Comparison of ENCODE assay signal across 8 cellular contexts in the genomic region with DNA sequence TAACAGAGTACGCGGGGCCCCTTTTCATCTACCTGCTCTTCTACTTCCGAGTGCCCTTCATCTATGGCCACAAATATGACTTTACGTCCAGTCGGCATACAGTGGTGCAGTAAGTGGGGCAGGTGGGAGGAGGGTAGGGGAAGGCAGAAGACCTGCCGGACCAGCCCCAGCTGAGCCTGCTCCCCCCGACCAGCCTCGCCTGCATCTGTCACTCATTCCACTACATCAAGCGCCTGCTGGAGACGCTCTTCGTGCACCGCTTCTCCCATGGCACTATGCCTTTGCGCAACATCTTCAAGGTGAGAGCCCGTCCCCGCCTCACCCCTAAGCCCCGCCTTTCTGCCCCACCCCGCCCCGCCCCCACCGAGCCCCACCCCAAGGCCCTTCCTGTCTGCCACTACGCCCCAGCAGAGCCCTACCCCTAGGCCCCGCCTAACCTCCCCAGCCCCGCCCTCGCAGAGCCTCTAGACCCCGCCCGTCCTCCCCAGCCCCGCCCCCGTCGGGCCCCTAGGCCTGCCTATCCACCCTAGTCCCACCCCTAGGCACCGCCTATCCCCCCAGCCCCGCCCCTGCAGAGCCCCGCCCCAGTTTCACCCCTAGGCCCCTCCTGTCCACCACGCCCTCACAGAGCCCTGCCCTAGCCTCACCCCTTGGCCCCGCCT. TPM values are rescaled to one million over a fixed set of nuclear protein-coding genes. Genes with fewer than 3 reads are reported as not detected.
A peak's percentile ranks its signal among the peaks of the same experiment; 100 is the strongest.
DNase-seq lines count a peak whose midpoint lies in the region; ATAC-seq and TF ChIP-seq lines count a peak whose summit lies in the region.

No MANE protein-coding gene starts in this region.

- peak; percentile 16 for DNase-seq in CD1c-positive myeloid dendritic cell (ENCODE audit: extremely low spot score)
- DNase-seq in left lobe of liver (ENCODE audit: low spot score): no peak
- no peak for DNase-seq in MV-4-11 (lab: John Stamatoyannopoulos, UW)
- DNase-seq in COR-L47 (lab: John Stamatoyannopoulos, UW): no peak
- no peak for DNase-seq in NCI-H1092 treated with DMSO at 0.1 percent for 48 hours (lab: John Stamatoyannopoulos, UW)

- no peak for TF ChIP-seq RAD21 in Ishikawa (IDR thresholded peaks at IDR 0.05; ENCODE audit: low read depth)

- peak; percentile 83 for ATAC-seq in activated T-helper 17 cell treated with anti-CD3 and anti-CD28 coated beads, Interleukin-2, amount 50 U/mL, for 72 hours (replicated peaks)
- ATAC-seq in left lobe of liver (peak; percentile 7), HG03439 (IDR thresholded peaks at IDR 0.05; ENCODE audit: unreplicated experiment) (no peak)

- H3K36me3 Mint-ChIP-seq in activated T-helper 17 cell treated with anti-CD3 and anti-CD28 coated beads, Interleukin-2, amount 50 U/mL, for 72 hours (ENCODE audit: low read depth): peaks cover 33% of the 10 kb centered on the region

- TF ChIP-seq EP300 in Ishikawa (IDR thresholded peaks at IDR 0.05; ENCODE audit: borderline replicate concordance): no peak

- no peaks in the 10 kb centered on the region for H3K27me3 Mint-ChIP-seq in activated T-helper 17 cell treated with anti-CD3 and anti-CD28 coated beads, Interleukin-2, amount 50 U/mL, for 72 hours

- peak overlapping the region; percentile 65 for H3K27ac Mint-ChIP-seq in activated T-helper 17 cell treated with anti-CD3 and anti-CD28 coated beads, Interleukin-2, amount 50 U/mL, for 72 hours

- no peak overlapping the region for H3K4me3 Mint-ChIP-seq in activated T-helper 17 cell treated with anti-CD3 and anti-CD28 coated beads, Interleukin-2, amount 50 U/mL, for 72 hours

- no peaks in the 10 kb centered on the region for H3K9me3 Mint-ChIP-seq in activated T-helper 17 cell treated with anti-CD3 and anti-CD28 coated beads, Interleukin-2, amount 50 U/mL, for 72 hours

- peaks cover 5% of the 10 kb centered on the region for H3K4me1 Mint-ChIP-seq in activated T-helper 17 cell treated with anti-CD3 and anti-CD28 coated beads, Interleukin-2, amount 50 U/mL, for 72 hours

TF ChIP-seq in Ishikawa, 13 proteins besides CTCF, POLR2A, EP300 and RAD21:
- TF ChIP-seq YY1 (IDR thresholded peaks at IDR 0.05; ENCODE audit: low read depth): no peak
- TF ChIP-seq EGR1 (IDR thresholded peaks at IDR 0.05): no peak
- TF ChIP-seq, protein P1, sequence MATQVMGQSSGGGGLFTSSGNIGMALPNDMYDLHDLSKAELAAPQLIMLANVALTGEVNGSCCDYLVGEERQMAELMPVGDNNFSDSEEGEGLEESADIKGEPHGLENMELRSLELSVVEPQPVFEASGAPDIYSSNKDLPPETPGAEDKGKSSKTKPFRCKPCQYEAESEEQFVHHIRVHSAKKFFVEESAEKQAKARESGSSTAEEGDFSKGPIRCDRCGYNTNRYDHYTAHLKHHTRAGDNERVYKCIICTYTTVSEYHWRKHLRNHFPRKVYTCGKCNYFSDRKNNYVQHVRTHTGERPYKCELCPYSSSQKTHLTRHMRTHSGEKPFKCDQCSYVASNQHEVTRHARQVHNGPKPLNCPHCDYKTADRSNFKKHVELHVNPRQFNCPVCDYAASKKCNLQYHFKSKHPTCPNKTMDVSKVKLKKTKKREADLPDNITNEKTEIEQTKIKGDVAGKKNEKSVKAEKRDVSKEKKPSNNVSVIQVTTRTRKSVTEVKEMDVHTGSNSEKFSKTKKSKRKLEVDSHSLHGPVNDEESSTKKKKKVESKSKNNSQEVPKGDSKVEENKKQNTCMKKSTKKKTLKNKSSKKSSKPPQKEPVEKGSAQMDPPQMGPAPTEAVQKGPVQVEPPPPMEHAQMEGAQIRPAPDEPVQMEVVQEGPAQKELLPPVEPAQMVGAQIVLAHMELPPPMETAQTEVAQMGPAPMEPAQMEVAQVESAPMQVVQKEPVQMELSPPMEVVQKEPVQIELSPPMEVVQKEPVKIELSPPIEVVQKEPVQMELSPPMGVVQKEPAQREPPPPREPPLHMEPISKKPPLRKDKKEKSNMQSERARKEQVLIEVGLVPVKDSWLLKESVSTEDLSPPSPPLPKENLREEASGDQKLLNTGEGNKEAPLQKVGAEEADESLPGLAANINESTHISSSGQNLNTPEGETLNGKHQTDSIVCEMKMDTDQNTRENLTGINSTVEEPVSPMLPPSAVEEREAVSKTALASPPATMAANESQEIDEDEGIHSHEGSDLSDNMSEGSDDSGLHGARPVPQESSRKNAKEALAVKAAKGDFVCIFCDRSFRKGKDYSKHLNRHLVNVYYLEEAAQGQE (IDR thresholded peaks at IDR 0.05; ENCODE audit: low read depth): no peak
- no peak for TF ChIP-seq TAF1 (IDR thresholded peaks at IDR 0.05; ENCODE audit: low read depth)
- TF ChIP-seq, protein P2, sequence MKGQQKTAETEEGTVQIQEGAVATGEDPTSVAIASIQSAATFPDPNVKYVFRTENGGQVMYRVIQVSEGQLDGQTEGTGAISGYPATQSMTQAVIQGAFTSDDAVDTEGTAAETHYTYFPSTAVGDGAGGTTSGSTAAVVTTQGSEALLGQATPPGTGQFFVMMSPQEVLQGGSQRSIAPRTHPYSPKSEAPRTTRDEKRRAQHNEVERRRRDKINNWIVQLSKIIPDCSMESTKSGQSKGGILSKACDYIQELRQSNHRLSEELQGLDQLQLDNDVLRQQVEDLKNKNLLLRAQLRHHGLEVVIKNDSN (IDR thresholded peaks at IDR 0.05): no peak
- TF ChIP-seq, protein P3, sequence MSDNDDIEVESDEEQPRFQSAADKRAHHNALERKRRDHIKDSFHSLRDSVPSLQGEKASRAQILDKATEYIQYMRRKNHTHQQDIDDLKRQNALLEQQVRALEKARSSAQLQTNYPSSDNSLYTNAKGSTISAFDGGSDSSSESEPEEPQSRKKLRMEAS (IDR thresholded peaks at IDR 0.05): peak; percentile 50; the same call in 1 of the 2 replicates
- TF ChIP-seq TCF12 (IDR thresholded peaks at IDR 0.05; ENCODE audit: low read depth): no peak
- peak; percentile 95 for TF ChIP-seq CEBPB (IDR thresholded peaks at IDR 0.05)
- TF ChIP-seq ZBTB7A (IDR thresholded peaks at IDR 0.05; ENCODE audit: low read depth): no peak

RNA-seq across cellular contexts. Expression of a gene that starts 7.7 kb away (rescaled TPM):
- 100 to 1,000 TPM in 1 of 2 donors, 10 to 100 TPM in 1; 79.7 to 132 TPM for total RNA-seq in activated T-helper 17 cell treated with anti-CD3 and anti-CD28 coated beads, Interleukin-2, amount 50 U/mL, for 72 hours
- 134 TPM for total RNA-seq in left lobe of liver

RNA-seq across cellular contexts. Expression of a gene that starts 18.8 kb away (rescaled TPM):
- 1 to 10 TPM in 1 of 2 donors, under 1 TPM in 1; 0.78 to 2.0 TPM for total RNA-seq in activated T-helper 17 cell treated with anti-CD3 and anti-CD28 coated beads, Interleukin-2, amount 50 U/mL, for 72 hours
- not detected for total RNA-seq in left lobe of liver

RNA-seq across cellular contexts. Expression of a gene that starts 34.7 kb away (rescaled TPM):
- 100 to 1,000 TPM; 100 to 139 TPM for total RNA-seq in activated T-helper 17 cell treated with anti-CD3 and anti-CD28 coated beads, Interleukin-2, amount 50 U/mL, for 72 hours
- 101 TPM for total RNA-seq in left lobe of liver

RNA-seq across cellular contexts. Expression of a gene that starts 45.9 kb away (rescaled TPM):
- 100 to 1,000 TPM in 1 of 2 donors, 10 to 100 TPM in 1; 79.4 to 140 TPM for total RNA-seq in activated T-helper 17 cell treated with anti-CD3 and anti-CD28 coated beads, Interleukin-2, amount 50 U/mL, for 72 hours
- total RNA-seq in left lobe of liver: 70.7 TPM
